ENCODE assay signal across 7 cellular contexts in the genomic region with DNA sequence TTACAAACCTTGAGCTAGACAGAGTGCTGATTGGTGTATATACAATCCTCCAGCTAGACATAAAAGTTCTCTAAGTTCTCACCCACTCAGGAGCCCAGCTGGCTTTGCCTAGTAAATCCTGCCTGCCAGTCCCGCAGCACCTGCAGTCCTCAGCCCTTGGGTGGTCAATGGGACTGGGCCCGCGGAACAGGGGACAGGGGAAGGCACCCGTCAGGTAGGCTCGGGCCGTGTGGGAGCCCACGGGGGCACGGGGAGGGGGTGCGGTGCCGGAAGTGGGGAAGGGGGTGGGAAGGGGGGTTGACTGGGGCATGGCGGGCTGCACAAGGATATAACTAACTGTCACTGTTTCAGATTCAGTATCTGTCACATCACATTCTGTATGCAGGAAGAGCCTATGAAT.
"Had no signal": no experiment of that assay in that cellular context is flagged by ENCODE, and none has a peak within 500 bp of the region (broad histone marks: within the 10 kb centered on the region; RNA-seq: fewer than 3 reads in every experiment).

No MANE protein-coding gene starts in this region.

- H3K27ac ChIP-seq: GM23248, HL-60 had no signal

- H3K9ac ChIP-seq: GM23248 had no signal

- H3K4me3 ChIP-seq: GM23248 had no signal

- ATAC-seq: HepG2 had no signal

- FAIRE-seq: HepG2 had no signal

- DNase-seq: GM23248, GOT3, H9, HCEC 1CT, KBM-7 had no signal

- H2AFZ ChIP-seq: GM23248 had no signal
